33 cellular contexts compared by ENCODE assay signal in genomic region chr3:38095687-38096483, GRCh38. TPM values are rescaled to one million over a fixed set of nuclear protein-coding genes. Genes with fewer than 3 reads are reported as not detected.
"Had no signal": no experiment of that assay in that cellular context is flagged by ENCODE, and none has a peak within 500 bp of the region (broad histone marks: within the 10 kb centered on the region; RNA-seq: fewer than 3 reads in every experiment).

No MANE protein-coding gene starts in this region.

- H3K36me3 ChIP-seq: brain microvascular endothelial cell, esophagus squamous epithelium, heart right ventricle, left ventricle myocardium inferior, pancreas, WERI-Rb-1 had no signal

- H3K36me3 Mint-ChIP-seq: activated naive CD4-positive, alpha-beta T cell treated with anti-CD3 and anti-CD28 coated beads, Interleukin-2, amount 10 ng/mL, durations not matched to agents 7 days and 5 days; activated naive CD8-positive, alpha-beta T cell treated with anti-CD3 and anti-CD28 coated beads, Interleukin-2, amount 10 ng/mL, durations not matched to agents 7 days and 5 days; naive B cell had no signal

- H3K9me3 Mint-ChIP-seq: activated naive CD4-positive, alpha-beta T cell treated with anti-CD3 and anti-CD28 coated beads, Interleukin-2, amount 10 ng/mL, durations not matched to agents 7 days and 5 days; activated naive CD8-positive, alpha-beta T cell treated with anti-CD3 and anti-CD28 coated beads, Interleukin-2, amount 10 ng/mL, durations not matched to agents 7 days and 5 days; activated T-helper 1 cell treated with anti-CD3 and anti-CD28 coated beads, Interleukin-12 subunit alpha, Interleukin-12 subunit beta, Interleukin-2, Interleukin-4 antibody, amounts not matched to agents 30 ng/mL and 10 ng/mL and 1 ng/mL, durations not matched to agents 14 hours and 24 hours and 36 hours; naive B cell; nephron progenitor cell; T-helper 1 cell treated with Interleukin-12 subunit alpha and Interleukin-12 subunit beta and Interleukin-4 antibody, amounts not matched to agents 30 μg/mL and 1 μg/mL, for 36 hours had no signal

- FAIRE-seq: astrocyte, endometrium, pancreas had no signal

- H3K4me1 Mint-ChIP-seq: activated naive CD4-positive, alpha-beta T cell treated with anti-CD3 and anti-CD28 coated beads, Interleukin-2, amount 10 ng/mL, durations not matched to agents 7 days and 5 days; naive B cell had no signal

- H3K9me3 ChIP-seq: esophagus squamous epithelium, heart right ventricle, left ventricle myocardium inferior, pancreas, psoas muscle, tibial nerve had no signal

- DNase-seq: activated CD4-positive, alpha-beta T cell treated with anti-CD3 and anti-CD28 coated beads for 48 hours; activated CD4-positive, alpha-beta T cell treated with anti-CD3 and anti-CD28 coated beads, Interleukin-2, amount 50 U/mL, for 48 hours; activated CD8-positive, alpha-beta memory T cell treated with anti-CD3 and anti-CD28 coated beads, Interleukin-2, amount 50 U/mL, for 4 hours; activated gamma-delta T cell; activated naive CD4-positive, alpha-beta T cell treated with anti-CD3 and anti-CD28 coated beads, Interleukin-2, amount 10 ng/mL, durations not matched to agents 7 days and 5 days; activated naive CD8-positive, alpha-beta T cell treated with anti-CD3 and anti-CD28 coated beads, Interleukin-2, amount 10 ng/mL, durations not matched to agents 7 days and 5 days; activated T-cell treated with anti-CD3 and anti-CD28 coated beads, Interleukin-2, amount 50 U/mL, for 1 hour; brain microvascular endothelial cell; central memory CD4-positive, alpha-beta T cell; dermis blood vessel endothelial cell; effector CD4-positive, alpha-beta T cell; esophagus squamous epithelium; foreskin melanocyte; heart right ventricle; left ventricle myocardium inferior; naive B cell; nephron progenitor cell; pancreas; psoas muscle; stimulated activated CD4-positive, alpha-beta T cell treated with anti-CD3 and anti-CD28 coated beads, Interleukin-15, amount 100 ng/mL, for 24 hours; stimulated activated CD4-positive, alpha-beta T cell treated with anti-CD3 and anti-CD28 coated beads, Interleukin-2, amount 100 ng/mL, for 24 hours; stimulated activated naive CD4-positive, alpha-beta T cell treated with Interleukin-2 at 50 U/mL for 16 hours; T1000; WERI-Rb-1 had no signal

- H3K4me3 ChIP-seq: esophagus squamous epithelium, heart right ventricle, left ventricle myocardium inferior, pancreas, psoas muscle, tibial nerve had no signal

- H3K27me3 ChIP-seq: pancreas, tibial nerve had no signal

- H3K27ac ChIP-seq: brain microvascular endothelial cell, epithelial cell of prostate, esophagus squamous epithelium, heart right ventricle, left ventricle myocardium inferior, pancreas, psoas muscle, tibial nerve, WERI-Rb-1 had no signal

- H3K27ac Mint-ChIP-seq: activated naive CD4-positive, alpha-beta T cell treated with anti-CD3 and anti-CD28 coated beads, Interleukin-2, amount 10 ng/mL, durations not matched to agents 7 days and 5 days; activated naive CD8-positive, alpha-beta T cell treated with anti-CD3 and anti-CD28 coated beads, Interleukin-2, amount 10 ng/mL, durations not matched to agents 7 days and 5 days; activated T-helper 1 cell treated with anti-CD3 and anti-CD28 coated beads, Interleukin-12 subunit alpha, Interleukin-12 subunit beta, Interleukin-2, Interleukin-4 antibody, amounts not matched to agents 30 ng/mL and 10 ng/mL and 1 ng/mL, durations not matched to agents 14 hours and 24 hours and 36 hours; naive B cell; T-helper 1 cell treated with Interleukin-12 subunit alpha and Interleukin-12 subunit beta and Interleukin-4 antibody, amounts not matched to agents 30 μg/mL and 1 μg/mL, for 36 hours had no signal

- ATAC-seq: activated CD4-positive, CD25-positive, alpha-beta regulatory T cell treated with anti-CD3 and anti-CD28 coated beads, Interleukin-2, amount 50 U/mL, for 24 hours; heart right ventricle; pancreas; psoas muscle had no signal

- H3K4me1 ChIP-seq: esophagus squamous epithelium, heart right ventricle, left ventricle myocardium inferior, pancreas, psoas muscle, tibial nerve had no signal

- H3K4me3 Mint-ChIP-seq: activated naive CD4-positive, alpha-beta T cell treated with anti-CD3 and anti-CD28 coated beads, Interleukin-2, amount 10 ng/mL, durations not matched to agents 7 days and 5 days; activated naive CD8-positive, alpha-beta T cell treated with anti-CD3 and anti-CD28 coated beads, Interleukin-2, amount 10 ng/mL, durations not matched to agents 7 days and 5 days; activated T-helper 1 cell treated with anti-CD3 and anti-CD28 coated beads, Interleukin-12 subunit alpha, Interleukin-12 subunit beta, Interleukin-2, Interleukin-4 antibody, amounts not matched to agents 30 ng/mL and 10 ng/mL and 1 ng/mL, durations not matched to agents 14 hours and 24 hours and 36 hours; naive B cell; nephron progenitor cell; T-helper 1 cell treated with Interleukin-12 subunit alpha and Interleukin-12 subunit beta and Interleukin-4 antibody, amounts not matched to agents 30 μg/mL and 1 μg/mL, for 36 hours had no signal

RNA-seq across cellular contexts. Expression of gene DLEC1, which starts 56.9 kb away (rescaled TPM):
- total RNA-seq: glomerular endothelial cell, lung microvascular endothelial cell had no signal
